8 cellular contexts compared by ENCODE assay signal in the genomic region with DNA sequence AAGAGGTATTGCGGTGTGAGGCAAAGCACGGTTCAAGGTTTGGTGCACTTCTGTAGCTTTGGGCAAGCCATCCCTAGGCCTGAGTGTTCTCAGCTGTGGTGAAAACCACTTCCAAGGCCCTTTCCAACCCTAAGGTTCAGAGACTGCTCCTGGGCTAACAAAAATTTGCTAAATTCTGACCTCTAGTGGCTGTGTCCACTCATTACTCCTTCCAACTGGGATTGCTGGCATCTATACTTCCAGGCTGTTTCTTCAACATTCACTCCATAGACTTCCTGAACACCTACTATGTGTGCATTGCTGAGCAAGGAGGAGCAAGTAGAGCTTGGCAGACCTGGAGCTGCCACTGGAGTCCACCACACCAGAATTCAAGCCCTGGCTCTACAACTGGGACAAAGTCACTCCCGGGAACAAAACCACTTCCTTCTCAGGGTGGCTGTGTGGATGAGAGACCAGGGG. TPM values are rescaled to one million over a fixed set of nuclear protein-coding genes. Genes with fewer than 3 reads are reported as not detected.
DNase-seq lines count a peak whose midpoint lies in the region; ATAC-seq, FAIRE-seq and TF ChIP-seq lines count a peak whose summit lies in the region.

No MANE protein-coding gene starts in this region.

- H4K20me1 ChIP-seq in endothelial cell of umbilical vein (replicated peaks; ENCODE audit: control insufficient read depth, extremely low read depth, insufficient read depth, low read length), result no peaks in the 10 kb centered on the region

- no peak overlapping the region for H2BK15ac ChIP-seq in mesendoderm (replicated peaks; ENCODE audit: low read depth)

- H3K36me3 ChIP-seq in endothelial cell of umbilical vein (ENCODE audit: control insufficient read depth in 2 of 2, extremely low read depth in 1 of 2, insufficient read depth in 2 of 2, low read length in 2 of 2) (peaks cover 0 to 9% of the 10 kb centered on the region in 2 experiments), mesendoderm (ENCODE audit: control insufficient read depth, insufficient read depth, low read length) (no peaks in the 10 kb centered on the region)

- no peak overlapping the region for H2AFZ ChIP-seq in endothelial cell of umbilical vein (ENCODE audit: low read depth, low read length)

- no peak overlapping the region for H3K4ac ChIP-seq in mesendoderm (ENCODE audit: low read depth, low read length)

- intact Hi-C loops in endothelial cell of umbilical vein (cut with micrococcal nuclease), result loop anchor here (1.0 to 5.0 kb wide), 3 partner anchors 171 to 373 kb away; no protein-coding TSS in a partner anchor

- no peaks in the 10 kb centered on the region for H3K9me1 ChIP-seq in endothelial cell of umbilical vein (replicated peaks; ENCODE audit: control insufficient read depth, extremely low read depth, insufficient read depth, low read length)

- H2AK5ac ChIP-seq in mesendoderm (ENCODE audit: low read length), result no peak overlapping the region

- CTCF ChIA-PET in RWPE1 (lab: Yijun Ruan, JAX), result interaction anchor here (0.5 to 2.7 kb wide), 14 partner anchors 10 to 446 kb away, joined by 3 to 11 read pairs (median 3); no protein-coding TSS in a partner anchor
- CTCF ChIA-PET in endothelial cell of umbilical vein (lab: Charles Lee), result interaction anchor here (1.0 to 5.4 kb wide), 5 partner anchors 10 to 286 kb away, joined by 3 to 114 read pairs (median 4); no protein-coding TSS in a partner anchor

- no peaks in the 10 kb centered on the region for H3K79me1 ChIP-seq in mesendoderm (ENCODE audit: low read length)

- no peak overlapping the region for H4K5ac ChIP-seq in mesendoderm (ENCODE audit: low read length)

- H3K4me3 ChIP-seq in endothelial cell of umbilical vein (replicated peaks in 1 of 3; ENCODE audit: insufficient read depth in 1 of 3, low read depth in 1 of 3, low read length in 3 of 3) (no peak overlapping the region), mesendoderm (ENCODE audit: low read length) (no peak overlapping the region)

- BruUV-seq in endothelial cell of umbilical vein (replicated peaks; lab: Mats Ljungman, UMichigan), result no TSS peak

- H3K18ac ChIP-seq in mesendoderm (ENCODE audit: low read length), result no peak overlapping the region

- H3K27ac ChIP-seq in RWPE1, result peak overlapping the region; percentile 69
- H3K27ac ChIP-seq in endothelial cell of umbilical vein (ENCODE audit: insufficient read depth, low read depth, low read length), result no peak overlapping the region
- H3K27ac ChIP-seq in mesendoderm (ENCODE audit: low read depth, low read length), result no peak overlapping the region

- H3K9ac ChIP-seq in endothelial cell of umbilical vein (replicated peaks; ENCODE audit: extremely low read depth, insufficient read depth, low read length) (no peak overlapping the region), mesendoderm (ENCODE audit: low read length) (peak overlapping the region; percentile 33)

- dilution Hi-C loops in endothelial cell of umbilical vein (cut with MboI; ENCODE audit: extremely low pct_ligation_motif_present, low sequenced_read_pairs), result no loop called here

- H2BK5ac ChIP-seq in mesendoderm (ENCODE audit: low read length), result no peak overlapping the region

- no peak overlapping the region for H4K8ac ChIP-seq in mesendoderm (ENCODE audit: low read depth, low read length)

- no peak for ATAC-seq in GM19395 (IDR thresholded peaks at IDR 0.05; ENCODE audit: unreplicated experiment)
- ATAC-seq in GM18505 (IDR thresholded peaks at IDR 0.05; ENCODE audit: unreplicated experiment), result no peak

- H3K56ac ChIP-seq in mesendoderm (ENCODE audit: low read length), result peak overlapping the region; percentile 53

- H3K4me1 ChIP-seq in endothelial cell of umbilical vein (ENCODE audit: control insufficient read depth, extremely low read depth, insufficient read depth, low read length) (peaks cover 12% of the 10 kb centered on the region), mesendoderm (ENCODE audit: control insufficient read depth, low read depth, low read length) (no peaks in the 10 kb centered on the region)

- POLR2A ChIA-PET in RWPE1 (lab: Yijun Ruan, JAX; ENCODE audit: low non-redundant PET), result no interaction called here
- POLR2A ChIA-PET in endothelial cell of umbilical vein (lab: Charles Lee), result no interaction called here

- no peak overlapping the region for H3K23ac ChIP-seq in mesendoderm (ENCODE audit: low read length)

- TF ChIP-seq CTCF in RWPE1 (conservative IDR thresholded peaks at IDR 0.05; ENCODE audit: low read depth), result peak; percentile 78
- TF ChIP-seq CTCF in endothelial cell of umbilical vein (IDR thresholded peaks at IDR 0.05; ENCODE audit: extremely low read depth in 1 of 2, insufficient read depth in 1 of 2, low read depth in 1 of 2, low read length in 2 of 2), result peak; percentile 67 to 71

- no peaks in the 10 kb centered on the region for H3K9me3 ChIP-seq in endothelial cell of umbilical vein (replicated peaks; ENCODE audit: control insufficient read depth, insufficient read depth, low read length)

- H3K79me2 ChIP-seq in endothelial cell of umbilical vein (ENCODE audit: control insufficient read depth, insufficient read depth, low read length), result no peaks in the 10 kb centered on the region
- no peaks in the 10 kb centered on the region for H3K79me2 ChIP-seq in mesendoderm (ENCODE audit: control insufficient read depth, insufficient read depth, low read length)

- H3K4me2 ChIP-seq in endothelial cell of umbilical vein (ENCODE audit: insufficient read depth, low read length) (no peak overlapping the region), mesendoderm (ENCODE audit: low read length) (no peak overlapping the region)

- H3K27me3 ChIP-seq in endothelial cell of umbilical vein (ENCODE audit: control insufficient read depth in 2 of 2, insufficient read depth in 2 of 2, low read length in 2 of 2), result no peaks in the 10 kb centered on the region
- H3K27me3 ChIP-seq in mesendoderm (ENCODE audit: insufficient read depth, low read length, poor library complexity), result no peaks in the 10 kb centered on the region

- no peak overlapping the region for H2BK120ac ChIP-seq in mesendoderm (ENCODE audit: low read depth, low read length)

- no CpG with 5 or more reads among the region's 3 CpGs for WGBS in mesendoderm (ENCODE audit: extremely low coverage, insufficient coverage, low lambda C conversion rate)

- in situ Hi-C loops in ACHN (cut with HindIII; ENCODE audit: low pct_ligation_motif_present, low pct_unique_long_range_greater_than_20kb, low sequenced_read_pairs), result no loop called here

- DNase-seq in ACHN (peak; percentile 66), EL (peak; percentile 70), M059J (ENCODE audit: low read depth) (peak; percentile 64), RWPE1 (ENCODE audit: low spot score) (peak; percentile 86), endothelial cell of umbilical vein (ENCODE audit: low read depth, low spot score) (peak; percentile 70), mesendoderm (peak; percentile 82)

- no peak for TF ChIP-seq POLR2A in endothelial cell of umbilical vein (IDR thresholded peaks at IDR 0.05; ENCODE audit: low read depth, low read length)
- TF ChIP-seq POLR2A in GM18505 (IDR thresholded peaks at IDR 0.05; ENCODE audit: borderline replicate concordance, extremely low read depth, insufficient read depth, insufficient read length), result no peak

- FAIRE-seq in endothelial cell of umbilical vein (lab: Jason Lieb, UNC), result peak; percentile 89

TF ChIP-seq in endothelial cell of umbilical vein, 7 proteins besides CTCF, POLR2A, EP300 and RAD21:
- TF ChIP-seq FOS (IDR thresholded peaks at IDR 0.05; ENCODE audit: borderline replicate concordance, insufficient read depth, low read length) (no peak), EZH2 (IDR thresholded peaks at IDR 0.05; ENCODE audit: borderline replicate concordance, low read depth, low read length, severe bottlenecking) (no peak), JUN (IDR thresholded peaks at IDR 0.05; ENCODE audit: borderline replicate concordance, insufficient read depth, insufficient read length, low read depth) (no peak), MYC (IDR thresholded peaks at IDR 0.05; ENCODE audit: low read depth, low read length) (no peak), GATA2 (IDR thresholded peaks at IDR 0.05; ENCODE audit: insufficient read depth, insufficient read length, low read depth, low read length) (no peak), POLR2AphosphoS5 (IDR thresholded peaks at IDR 0.05; ENCODE audit: insufficient read depth, low read depth, low read length) (no peak)
- TF ChIP-seq, protein P1, sequence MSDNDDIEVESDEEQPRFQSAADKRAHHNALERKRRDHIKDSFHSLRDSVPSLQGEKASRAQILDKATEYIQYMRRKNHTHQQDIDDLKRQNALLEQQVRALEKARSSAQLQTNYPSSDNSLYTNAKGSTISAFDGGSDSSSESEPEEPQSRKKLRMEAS (IDR thresholded peaks at IDR 0.05; ENCODE audit: insufficient read depth, insufficient read length), result no peak

RNA-seq across cellular contexts. Expression of a gene that starts 29.3 kb away (rescaled TPM):
- total RNA-seq in M059J (2014; rRNA removed; shearing (Covaris generic)), result 1.7 and 5.0 TPM in 2 replicates
- 5.1 and 6.6 TPM in 2 replicates for total RNA-seq in endothelial cell of umbilical vein
- 1.3 and 1.4 TPM in 2 replicates for polyA plus RNA-seq in endothelial cell of umbilical vein
- 1.4 and 1.7 TPM in 2 replicates for polyA plus RNA-seq in endothelial cell of umbilical vein (2011; cell fraction: cytosol; rRNA removed)
- polyA plus RNA-seq in endothelial cell of umbilical vein (2011; cell fraction: nucleus; rRNA removed), result 4.3 and 4.8 TPM in 2 replicates
- polyA plus RNA-seq in endothelial cell of umbilical vein (2012), result 5.7 and 6.1 TPM in 2 replicates
- polyA minus RNA-seq in endothelial cell of umbilical vein, result 3.3 and 3.7 TPM in 2 replicates
- polyA minus RNA-seq in endothelial cell of umbilical vein (2011; cell fraction: cytosol; rRNA and poly(A)+ RNA removed), result 12.9 TPM
- polyA minus RNA-seq in endothelial cell of umbilical vein (2011; cell fraction: nucleus; rRNA and poly(A)+ RNA removed), result 3.1 and 3.5 TPM in 2 replicates
- 7.7 TPM for polyA plus RNA-seq in mesendoderm (2013, experiment 1 of 2)
- polyA plus RNA-seq in mesendoderm (2013, experiment 2 of 2), result 7.8 TPM

RNA-seq across cellular contexts. Expression of a gene that starts 33.3 kb away (rescaled TPM):
- 17.3 and 21.9 TPM in 2 replicates for total RNA-seq in M059J (2014; rRNA removed; shearing (Covaris generic))
- total RNA-seq in endothelial cell of umbilical vein, result 12.7 and 15.3 TPM in 2 replicates
- 9.1 and 10.8 TPM in 2 replicates for polyA plus RNA-seq in endothelial cell of umbilical vein
- polyA plus RNA-seq in endothelial cell of umbilical vein (2011; cell fraction: cytosol; rRNA removed), result 15.1 and 15.3 TPM in 2 replicates
- polyA plus RNA-seq in endothelial cell of umbilical vein (2011; cell fraction: nucleus; rRNA removed), result 8.0 and 9.4 TPM in 2 replicates
- 16.8 and 19.5 TPM in 2 replicates for polyA plus RNA-seq in endothelial cell of umbilical vein (2012)
- polyA minus RNA-seq in endothelial cell of umbilical vein, result 9.9 and 13.8 TPM in 2 replicates
- 3.2 TPM for polyA minus RNA-seq in endothelial cell of umbilical vein (2011; cell fraction: cytosol; rRNA and poly(A)+ RNA removed)
- polyA minus RNA-seq in endothelial cell of umbilical vein (2011; cell fraction: nucleus; rRNA and poly(A)+ RNA removed), result 3.5 and 3.7 TPM in 2 replicates
- 7.1 TPM for polyA plus RNA-seq in mesendoderm (2013, experiment 1 of 2)
- polyA plus RNA-seq in mesendoderm (2013, experiment 2 of 2), result 7.3 TPM
